Comparison of ENCODE assay signal across 12 cellular contexts in genomic region chr9:135951889-135952663, GRCh38. TPM values are rescaled to one million over a fixed set of nuclear protein-coding genes. Genes with fewer than 3 reads are reported as not detected.
A peak's percentile ranks its signal among the peaks of the same experiment; 100 is the strongest.
DNase-seq lines count a peak whose midpoint lies in the region; ATAC-seq and TF ChIP-seq lines count a peak whose summit lies in the region.
"Had no signal": no experiment of that assay in that cellular context is flagged by ENCODE, and none has a peak within 500 bp of the region (broad histone marks: within the 10 kb centered on the region; RNA-seq: fewer than 3 reads in every experiment).

No MANE protein-coding gene starts in this region.

- H3K9me3 Mint-ChIP-seq in natural killer cell treated with Interleukin-12 subunit alpha and Interleukin-12 subunit beta and Interleukin-15 and Interleukin-18, amount 100 ng/mL, for 72 hours: no peaks in the 10 kb centered on the region
- no peaks in the 10 kb centered on the region for H3K9me3 Mint-ChIP-seq in natural killer cell
- H3K9me3 Mint-ChIP-seq: activated B cell treated with CpG ODN at 0.5 μM for 24 hours; activated naive CD8-positive, alpha-beta T cell treated with anti-CD3 and anti-CD28 coated beads, Interleukin-2, amount 50 U/mL, for 24 hours had no signal

- no peaks in the 10 kb centered on the region for H3K27me3 Mint-ChIP-seq in natural killer cell treated with Interleukin-12 subunit alpha and Interleukin-12 subunit beta and Interleukin-15 and Interleukin-18, amount 100 ng/mL, for 72 hours
- no peaks in the 10 kb centered on the region for H3K27me3 Mint-ChIP-seq in natural killer cell (ENCODE audit: low read depth in 2 of 2)
- H3K27me3 Mint-ChIP-seq: activated B cell treated with CpG ODN at 0.5 μM for 24 hours; activated naive CD8-positive, alpha-beta T cell treated with anti-CD3 and anti-CD28 coated beads, Interleukin-2, amount 50 U/mL, for 24 hours had no signal

- H3K4me1 Mint-ChIP-seq in natural killer cell treated with Interleukin-12 subunit alpha and Interleukin-12 subunit beta and Interleukin-15 and Interleukin-18, amount 100 ng/mL, for 72 hours (ENCODE audit: low read depth in 2 of 2): no peaks in the 10 kb centered on the region
- peaks cover 10 to 11% of the 10 kb centered on the region in 2 donors for H3K4me1 Mint-ChIP-seq in natural killer cell
- H3K4me1 Mint-ChIP-seq: activated naive CD8-positive, alpha-beta T cell treated with anti-CD3 and anti-CD28 coated beads, Interleukin-2, amount 50 U/mL, for 24 hours had no signal

- no peak for TF ChIP-seq CTCF in natural killer cell (IDR thresholded peaks at IDR 0.05)

- no peak for ATAC-seq in natural killer cell treated with Interleukin-12 subunit alpha and Interleukin-12 subunit beta and Interleukin-15 and Interleukin-18, amount 100 ng/mL, for 72 hours
- no peak for ATAC-seq in natural killer cell
- ATAC-seq in GM19035 (IDR thresholded peaks at IDR 0.05; ENCODE audit: unreplicated experiment): no peak
- ATAC-seq: activated naive CD8-positive, alpha-beta T cell treated with anti-CD3 and anti-CD28 coated beads, Interleukin-2, amount 50 U/mL, for 24 hours; GM12878 had no signal

- intact Hi-C loops in natural killer cell (cut with micrococcal nuclease): no loop called here

- peak; percentile 13 for DNase-seq in natural killer cell treated with Interleukin-12 subunit alpha and Interleukin-12 subunit beta and Interleukin-15 and Interleukin-18, amount 100 ng/mL, for 72 hours (ENCODE audit: low spot score)
- DNase-seq in natural killer cell (no peak), SW480 (ENCODE audit: low spot score) (peak; percentile 79), iris pigment epithelial cell (ENCODE audit: low read depth) (peak; percentile 95), GF-D8 (lab: John Stamatoyannopoulos, UW) (no peak), putamen (ENCODE audit: low spot score) (no peak), dedifferentiated amniotic fluid mesenchymal stem cell (ENCODE audit: extremely low spot score) (no peak)
- DNase-seq: activated B cell treated with CpG ODN at 0.5 μM for 24 hours; activated naive CD8-positive, alpha-beta T cell treated with anti-CD3 and anti-CD28 coated beads, Interleukin-2, amount 50 U/mL, for 24 hours; GM23248 had no signal

- no peak overlapping the region for H3K27ac Mint-ChIP-seq in natural killer cell treated with Interleukin-12 subunit alpha and Interleukin-12 subunit beta and Interleukin-15 and Interleukin-18, amount 100 ng/mL, for 72 hours
- no peak overlapping the region for H3K27ac Mint-ChIP-seq in natural killer cell
- H3K27ac Mint-ChIP-seq: activated B cell treated with CpG ODN at 0.5 μM for 24 hours; activated naive CD8-positive, alpha-beta T cell treated with anti-CD3 and anti-CD28 coated beads, Interleukin-2, amount 50 U/mL, for 24 hours had no signal

- H3K4me3 Mint-ChIP-seq in natural killer cell treated with Interleukin-12 subunit alpha and Interleukin-12 subunit beta and Interleukin-15 and Interleukin-18, amount 100 ng/mL, for 72 hours: no peak overlapping the region
- no peak overlapping the region for H3K4me3 Mint-ChIP-seq in natural killer cell
- H3K4me3 Mint-ChIP-seq: activated B cell treated with CpG ODN at 0.5 μM for 24 hours; activated naive CD8-positive, alpha-beta T cell treated with anti-CD3 and anti-CD28 coated beads, Interleukin-2, amount 50 U/mL, for 24 hours had no signal

- H3K36me3 Mint-ChIP-seq in natural killer cell treated with Interleukin-12 subunit alpha and Interleukin-12 subunit beta and Interleukin-15 and Interleukin-18, amount 100 ng/mL, for 72 hours: peaks cover 14% of the 10 kb centered on the region
- H3K36me3 Mint-ChIP-seq in natural killer cell: peaks cover 14% of the 10 kb centered on the region

RNA-seq across cellular contexts. Expression of gene UBAC1, which starts 9.1 kb away (rescaled TPM):
- 10 to 100 TPM; 28.9 to 42.4 TPM for total RNA-seq in natural killer cell treated with Interleukin-12 subunit alpha and Interleukin-12 subunit beta and Interleukin-15 and Interleukin-18, amount 100 ng/mL, for 72 hours
- total RNA-seq in natural killer cell: 10 to 100 TPM; 22.7 to 31.8 (median 27.6) TPM

RNA-seq across cellular contexts. Expression of gene CAMSAP1, which starts 44.7 kb away (rescaled TPM):
- total RNA-seq in natural killer cell treated with Interleukin-12 subunit alpha and Interleukin-12 subunit beta and Interleukin-15 and Interleukin-18, amount 100 ng/mL, for 72 hours: 10 to 100 TPM; 23.4 to 25.5 TPM
- 10 to 100 TPM; 25.9 to 33.5 (median 28.1) TPM for total RNA-seq in natural killer cell

Comparison
In these comparisons a context has a peak if more than half of its experiments do, and no peak if none do; other contexts are left out.
1. DNase-seq: peak in natural killer cell treated with Interleukin-12 subunit alpha and Interleukin-12 subunit beta and Interleukin-15 and Interleukin-18, amount 100 ng/mL, for 72 hours (single experiment), SW480 (single experiment) and iris pigment epithelial cell (single experiment); none in natural killer cell (single experiment), GF-D8 (single experiment), putamen (single experiment) and dedifferentiated amniotic fluid mesenchymal stem cell (single experiment).